ENCODE assay signal across 26 cellular contexts in genomic region chr19:33132021-33132420, GRCh38. TPM values are rescaled to one million over a fixed set of nuclear protein-coding genes. Genes with fewer than 3 reads are reported as not detected.
"Had no signal": no experiment of that assay in that cellular context is flagged by ENCODE, and none has a peak within 500 bp of the region (broad histone marks: within the 10 kb centered on the region; RNA-seq: fewer than 3 reads in every experiment).

A gene with protein sequence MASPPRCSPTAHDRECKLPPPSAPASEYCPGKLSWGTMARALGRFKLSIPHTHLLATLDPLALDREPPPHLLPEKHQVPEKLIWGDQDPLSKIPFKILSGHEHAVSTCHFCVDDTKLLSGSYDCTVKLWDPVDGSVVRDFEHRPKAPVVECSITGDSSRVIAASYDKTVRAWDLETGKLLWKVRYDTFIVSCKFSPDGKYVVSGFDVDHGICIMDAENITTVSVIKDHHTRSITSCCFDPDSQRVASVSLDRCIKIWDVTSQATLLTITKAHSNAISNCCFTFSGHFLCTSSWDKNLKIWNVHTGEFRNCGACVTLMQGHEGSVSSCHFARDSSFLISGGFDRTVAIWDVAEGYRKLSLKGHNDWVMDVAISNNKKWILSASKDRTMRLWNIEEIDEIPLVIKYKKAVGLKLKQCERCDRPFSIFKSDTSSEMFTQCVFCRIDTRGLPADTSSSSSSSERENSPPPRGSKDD (plus strand): TSS chr19:33132114. CDS start chr19:33132170, 56 bp downstream.

- DNase-seq: activated CD8-positive, alpha-beta memory T cell treated with anti-CD3 and anti-CD28 coated beads, Interleukin-2, amount 50 U/mL, for 48 hours; activated effector memory CD4-positive, alpha-beta T cell treated with anti-CD3 and anti-CD28 coated beads, Interleukin-2, amount 50 U/mL, for 16 hours; activated naive CD4-positive, alpha-beta T cell treated with anti-CD3 and anti-CD28 coated beads, Interleukin-2, amount 50 U/mL, for 16 hours; activated naive CD8-positive, alpha-beta T cell treated with anti-CD3 and anti-CD28 coated beads, Interleukin-2, amount 50 U/mL, for 24 hours; activated T-cell treated with anti-CD3 and anti-CD28 coated beads, Interleukin-2, amount 50 U/mL, for 72 hours; effector CD8-positive, alpha-beta T cell; hippocampal formation; kidney glomerular epithelial cell; naive B cell; nucleus accumbens; stimulated activated CD4-positive, alpha-beta T cell treated with anti-CD3 and anti-CD28 coated beads, Interleukin-1b, Interleukin-23, amount 100 ng/mL, for 48 hours; T-helper 1 cell; thyroid gland had no signal

- H3K27ac Mint-ChIP-seq: activated naive CD8-positive, alpha-beta T cell treated with anti-CD3 and anti-CD28 coated beads, Interleukin-2, amount 50 U/mL, for 24 hours had no signal

- FAIRE-seq: frontal cortex, TTC549 had no signal

- H3K4me3 ChIP-seq: esophagus muscularis mucosa, left lung, lung, right lobe of liver, skin epidermis, thyroid gland had no signal

- H3K4me3 Mint-ChIP-seq: activated naive CD8-positive, alpha-beta T cell treated with anti-CD3 and anti-CD28 coated beads, Interleukin-2, amount 50 U/mL, for 24 hours; activated T-cell treated with anti-CD3 and anti-CD28 coated beads, Interleukin-2, amount 50 U/mL, for 72 hours had no signal

- H3K27ac ChIP-seq: esophagus muscularis mucosa, left lung, right lobe of liver, skin epidermis, thyroid gland had no signal

- H3K9me3 Mint-ChIP-seq: activated naive CD8-positive, alpha-beta T cell treated with anti-CD3 and anti-CD28 coated beads, Interleukin-2, amount 50 U/mL, for 24 hours; activated T-cell treated with anti-CD3 and anti-CD28 coated beads, Interleukin-2, amount 50 U/mL, for 72 hours had no signal

- H3K9me3 ChIP-seq: esophagus muscularis mucosa, left lung, right lobe of liver, thyroid gland had no signal

- H3K27me3 ChIP-seq: right lobe of liver had no signal

- ATAC-seq: activated naive CD8-positive, alpha-beta T cell treated with anti-CD3 and anti-CD28 coated beads, Interleukin-2, amount 50 U/mL, for 24 hours; activated T-cell treated with anti-CD3 and anti-CD28 coated beads, Interleukin-2, amount 50 U/mL, for 72 hours; left lung had no signal

- H3K4me1 ChIP-seq: left lung, right lobe of liver, thyroid gland had no signal

RNA-seq across cellular contexts. Expression of the gene that starts here (rescaled TPM):
- total RNA-seq: activated CD8-positive, alpha-beta memory T cell treated with anti-CD3 and anti-CD28 coated beads for 36 hours; activated T-cell treated with anti-CD3 and anti-CD28 coated beads, Interleukin-2, amount 50 U/mL, for 72 hours; dermis blood vessel endothelial cell; esophagus muscularis mucosa; frontal cortex; left lung; lung; mesenteric fat pad; mucosa of gallbladder; right lobe of liver; subcutaneous adipose tissue; thyroid gland; ureter had no signal
- polyA plus RNA-seq: lung had no signal
